9 cellular contexts compared by ENCODE assay signal in genomic region chr15:53978248-53978906, GRCh38. TPM values are rescaled to one million over a fixed set of nuclear protein-coding genes. Genes with fewer than 3 reads are reported as not detected.
DNase-seq lines count a peak whose midpoint lies in the region; ATAC-seq and TF ChIP-seq lines count a peak whose summit lies in the region.
"Had no signal": no experiment of that assay in that cellular context is flagged by ENCODE, and none has a peak within 500 bp of the region (broad histone marks: within the 10 kb centered on the region; RNA-seq: fewer than 3 reads in every experiment).

TSS of gene UNC13C (plus strand) at chr15:53978441. CDS start at chr15:54012904, 34,463 bp downstream.

- H3K27ac Mint-ChIP-seq in HFFc6 (no peak within 1 kb of the TSS), T-helper 17 cell (no peak within 1 kb of the TSS), natural killer cell (no peak within 1 kb of the TSS)

- DNase-seq in HFFc6, result no peak
- DNase-seq in T-helper 17 cell, result no peak
- peak in 33 of 51 donors; percentile 2 to 75 (median 20) for DNase-seq in hypothalamus (lab: John Stamatoyannopoulos, UW)
- peak; percentile 1 for DNase-seq in renal cortical epithelial cell (ENCODE audit: low read depth)
- DNase-seq in natural killer cell, result no peak
- no peak for DNase-seq in GM19240 (ENCODE audit: insufficient read length, low spot score)

- intact Hi-C loops in natural killer cell (cut with micrococcal nuclease), result no loop called here

- H3K9me3 Mint-ChIP-seq in HFFc6 (peaks cover 25% of the 10 kb centered on the region), natural killer cell (no peaks in the 10 kb centered on the region)

- H3K36me3 Mint-ChIP-seq in HFFc6 (ENCODE audit: low read depth) (no peaks in the 10 kb centered on the region), T-helper 17 cell (ENCODE audit: low read depth) (no peaks in the 10 kb centered on the region), natural killer cell (no peaks in the 10 kb centered on the region)

- H3K4me3 Mint-ChIP-seq in HFFc6 (peak within 1 kb of the TSS; percentile 27; the same call in 1 of the 2 replicates), T-helper 17 cell (peak within 1 kb of the TSS; percentile 21), natural killer cell (no peak within 1 kb of the TSS)

- no peak for ATAC-seq in T-helper 17 cell
- ATAC-seq in natural killer cell, result no peak
- no peak for ATAC-seq in GM18520 (IDR thresholded peaks at IDR 0.05; ENCODE audit: unreplicated experiment)
- no peak for ATAC-seq in GM19452 (IDR thresholded peaks at IDR 0.05; ENCODE audit: unreplicated experiment)

- no peaks in the 10 kb centered on the region for H3K9me3 ChIP-seq in T-helper 17 cell (ENCODE audit: control insufficient read depth, low read length, poor library complexity, severe bottlenecking)

- H3K27me3 Mint-ChIP-seq in HFFc6 (ENCODE audit: insufficient read depth), result peaks cover 3% of the 10 kb centered on the region; the same call in 1 of the 2 replicates
- H3K27me3 Mint-ChIP-seq in T-helper 17 cell, result peaks cover 35% of the 10 kb centered on the region
- H3K27me3 Mint-ChIP-seq in natural killer cell (ENCODE audit: low read depth in 2 of 2), result peaks cover 16 to 25% of the 10 kb centered on the region in 2 donors

- H3K4me1 Mint-ChIP-seq in HFFc6 (ENCODE audit: low read depth), result no peaks in the 10 kb centered on the region
- peaks cover 3% of the 10 kb centered on the region for H3K4me1 Mint-ChIP-seq in T-helper 17 cell
- H3K4me1 Mint-ChIP-seq in natural killer cell, result no peaks in the 10 kb centered on the region

- TF ChIP-seq CTCF in HFFc6 (IDR thresholded peaks at IDR 0.05), result no peak
- no peak for TF ChIP-seq CTCF in natural killer cell (IDR thresholded peaks at IDR 0.05)

RNA-seq across cellular contexts. Expression of gene UNC13C, which starts in this region (rescaled TPM):
- total RNA-seq in HFFc6 (2021; fragmentation: NEBNext Ultra II Directional; extraction: Animal tissue kit (Norgen Biotek cat#: 25700)), result not detected
- total RNA-seq in T-helper 17 cell, result not detected
- under 0.01 TPM in 1 of 2 replicates, not detected in the other for total RNA-seq in renal cortical epithelial cell
- total RNA-seq in natural killer cell, result not detected
- total RNA-seq: lung microvascular endothelial cell had no signal

Comparison
In these comparisons a context has a peak if more than half of its experiments do, and no peak if none do; other contexts are left out.
1. Peak in DNase-seq in renal cortical epithelial cell; RNA of the gene not detected or under 1 TPM.
2. DNase-seq: peak in hypothalamus (33 of 51); none in HFFc6 (single experiment), T-helper 17 cell (0 of 3), natural killer cell (single experiment) and GM19240 (single experiment).